Comparison of ENCODE assay signal across 9 cellular contexts in genomic region chr4:136637071-136637777, GRCh38.
DNase-seq lines count a peak whose midpoint lies in the region; ATAC-seq and TF ChIP-seq lines count a peak whose summit lies in the region.
"Had no signal": no experiment of that assay in that cellular context is flagged by ENCODE, and none has a peak within 500 bp of the region (broad histone marks: within the 10 kb centered on the region; RNA-seq: fewer than 3 reads in every experiment).

No MANE protein-coding gene starts in this region.

- H3K9me3 Mint-ChIP-seq in activated T-helper 17 cell treated with anti-CD3 and anti-CD28 coated beads, Interleukin-2, amount 50 U/mL, for 72 hours, result peaks cover 8% of the 10 kb centered on the region
- H3K9me3 Mint-ChIP-seq: brain had no signal

- H3K4me1 ChIP-seq in lower lobe of right lung, result no peaks in the 10 kb centered on the region

- H3K4me3 Mint-ChIP-seq in activated T-helper 17 cell treated with anti-CD3 and anti-CD28 coated beads, Interleukin-2, amount 50 U/mL, for 72 hours, result no peak overlapping the region
- H3K4me3 Mint-ChIP-seq: brain had no signal

- no peaks in the 10 kb centered on the region for H3K9me3 ChIP-seq in lower lobe of right lung

- no peak overlapping the region for H3K27ac ChIP-seq in lower lobe of right lung

- no peaks in the 10 kb centered on the region for H3K27me3 Mint-ChIP-seq in activated T-helper 17 cell treated with anti-CD3 and anti-CD28 coated beads, Interleukin-2, amount 50 U/mL, for 72 hours
- H3K27me3 Mint-ChIP-seq: brain had no signal

- DNase-seq in GM03348 (ENCODE audit: low spot score), result peak; percentile 5
- DNase-seq in HuH-7 (ENCODE audit: low spot score), result peak; percentile 3
- DNase-seq in astrocyte of the cerebellum (ENCODE audit: low read depth), result no peak
- DNase-seq in left kidney (ENCODE audit: low read depth, low spot score), result peak; percentile 52
- no peak for DNase-seq in NCI-H187 treated with DMSO at 0.1 percent for 48 hours (lab: John Stamatoyannopoulos, UW)
- DNase-seq in lower lobe of right lung, result no peak

- no peak overlapping the region for H3K27ac Mint-ChIP-seq in activated T-helper 17 cell treated with anti-CD3 and anti-CD28 coated beads, Interleukin-2, amount 50 U/mL, for 72 hours
- H3K27ac Mint-ChIP-seq: brain had no signal

- no peaks in the 10 kb centered on the region for H3K4me1 Mint-ChIP-seq in activated T-helper 17 cell treated with anti-CD3 and anti-CD28 coated beads, Interleukin-2, amount 50 U/mL, for 72 hours
- H3K4me1 Mint-ChIP-seq: brain had no signal

- no peak overlapping the region for H3K4me3 ChIP-seq in astrocyte of the cerebellum (ENCODE audit: low read depth, low read length)
- H3K4me3 ChIP-seq in lower lobe of right lung, result no peak overlapping the region

- intact Hi-C loops in lower lobe of right lung (cut with DNase I), result no loop called here

- no peak for ATAC-seq in activated CD4-positive, CD25-positive, alpha-beta regulatory T cell treated with anti-CD3 and anti-CD28 coated beads, Interleukin-2, amount 50 U/mL, for 24 hours
- no peak for ATAC-seq in activated T-helper 17 cell treated with anti-CD3 and anti-CD28 coated beads, Interleukin-2, amount 50 U/mL, for 72 hours (replicated peaks)
- ATAC-seq in lower lobe of right lung, result no peak

- H3K27me3 ChIP-seq in lower lobe of right lung (ENCODE audit: low read depth), result no peaks in the 10 kb centered on the region

- in situ Hi-C loops in astrocyte of the cerebellum (cut with HindIII; ENCODE audit: low sequenced_read_pairs), result no loop called here

- H3K36me3 Mint-ChIP-seq in activated T-helper 17 cell treated with anti-CD3 and anti-CD28 coated beads, Interleukin-2, amount 50 U/mL, for 72 hours (ENCODE audit: low read depth), result no peaks in the 10 kb centered on the region
- H3K36me3 Mint-ChIP-seq: brain had no signal

- TF ChIP-seq CTCF in astrocyte of the cerebellum (IDR thresholded peaks at IDR 0.05; ENCODE audit: low read depth, low read length, missing control alignments) (peak; percentile 32), lower lobe of right lung (IDR thresholded peaks at IDR 0.05) (no peak)

- no peaks in the 10 kb centered on the region for H3K36me3 ChIP-seq in lower lobe of right lung

Comparison
In these comparisons a context has a peak if more than half of its experiments do, and no peak if none do; other contexts are left out.
1. DNase-seq: peak in GM03348 (single experiment), HuH-7 (single experiment) and left kidney (single experiment); none in astrocyte of the cerebellum (single experiment), NCI-H187 treated with DMSO at 0.1 percent for 48 hours (single experiment) and lower lobe of right lung (single experiment).